8 cellular contexts compared by ENCODE assay signal in the genomic region with DNA sequence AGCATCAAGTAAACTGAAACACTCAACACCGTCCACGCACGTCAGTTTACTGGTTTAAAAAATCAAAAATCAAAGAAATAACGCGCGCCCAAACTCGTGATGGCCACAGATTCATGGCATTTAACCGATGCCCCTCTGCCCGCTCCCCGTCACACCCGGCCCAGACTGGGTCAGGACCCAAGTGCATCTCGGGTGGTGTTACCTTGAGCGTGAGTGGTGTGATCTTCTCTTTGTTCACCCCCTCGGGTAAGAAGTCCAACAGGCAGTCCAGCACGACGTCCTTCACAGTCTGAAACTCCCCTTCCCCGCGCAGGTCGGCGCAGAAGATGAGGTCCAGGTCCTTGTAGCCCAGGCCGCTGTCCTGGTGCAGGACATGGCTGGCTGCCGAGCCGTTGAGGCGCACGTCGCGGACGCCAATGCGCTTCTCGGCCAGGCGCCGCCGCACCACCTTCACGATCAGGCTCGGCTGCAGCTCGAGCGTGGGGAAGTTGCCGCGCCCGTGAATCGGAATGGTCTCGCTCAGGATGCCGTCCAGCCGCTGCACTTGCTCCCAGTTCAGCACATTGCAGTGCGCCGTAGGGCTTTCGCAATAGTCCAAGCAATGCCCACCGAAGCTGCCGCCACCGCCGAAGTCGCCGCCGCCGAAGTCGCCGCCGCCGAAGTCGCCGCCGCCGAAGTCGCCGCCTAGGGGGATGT. TPM values are rescaled to one million over a fixed set of nuclear protein-coding genes. Genes with fewer than 3 reads are reported as not detected.
DNase-seq lines count a peak whose midpoint lies in the region; ATAC-seq lines count a peak whose summit lies in the region.

No MANE protein-coding gene starts in this region.

- no peaks in the 10 kb centered on the region for H3K36me3 ChIP-seq in HUES64 (ENCODE audit: insufficient read depth, low read length)

- 18% methylated on average over 65 of the region's 65 CpGs for WGBS in HUES64

- in situ Hi-C loops in Caki2 (cut with HindIII; ENCODE audit: low pct_unique_long_range_greater_than_20kb, low sequenced_read_pairs), result no loop called here

- POLR2A ChIA-PET in activated CD4-positive, alpha-beta T cell treated with anti-CD3 and anti-CD28 coated beads, Interleukin-2, amount 10 ng/mL, durations not matched to agents 7 days and 5 days (lab: Charles Lee), result no interaction called here

- no peaks in the 10 kb centered on the region for H3K9me3 Mint-ChIP-seq in activated CD4-positive, alpha-beta T cell treated with anti-CD3 and anti-CD28 coated beads, Interleukin-2, amount 10 ng/mL, durations not matched to agents 7 days and 5 days
- H3K9me3 Mint-ChIP-seq in stimulated activated naive B cell treated with anti-CD40 and anti-IgM and Interleukin-4, amounts not matched to agents 10 μg/mL and 1 μg/mL and 100 μg/mL, for 72 hours, result no peaks in the 10 kb centered on the region

- H3K9me3 ChIP-seq in HUES64 (ENCODE audit: insufficient read depth, low read depth, low read length), result no peaks in the 10 kb centered on the region

- peaks cover 8% of the 10 kb centered on the region; the same call in 1 of the 2 replicates for H3K4me1 ChIP-seq in HUES64 (ENCODE audit: insufficient read depth, low read length)

- peak overlapping the region; percentile 63; the same call in 1 of the 2 replicates for H3K9ac ChIP-seq in HUES64 (ENCODE audit: low read depth, low read length)

- peak overlapping the region; percentile 89 for H3K4me3 Mint-ChIP-seq in activated CD4-positive, alpha-beta T cell treated with anti-CD3 and anti-CD28 coated beads, Interleukin-2, amount 10 ng/mL, durations not matched to agents 7 days and 5 days
- peak overlapping the region; percentile 96 to 97 for H3K4me3 Mint-ChIP-seq in stimulated activated naive B cell treated with anti-CD40 and anti-IgM and Interleukin-4, amounts not matched to agents 10 μg/mL and 1 μg/mL and 100 μg/mL, for 72 hours

- peaks cover 25% of the 10 kb centered on the region for H3K4me1 Mint-ChIP-seq in activated CD4-positive, alpha-beta T cell treated with anti-CD3 and anti-CD28 coated beads, Interleukin-2, amount 10 ng/mL, durations not matched to agents 7 days and 5 days
- peaks cover 23 to 52% of the 10 kb centered on the region in 2 donors for H3K4me1 Mint-ChIP-seq in stimulated activated naive B cell treated with anti-CD40 and anti-IgM and Interleukin-4, amounts not matched to agents 10 μg/mL and 1 μg/mL and 100 μg/mL, for 72 hours

- peak overlapping the region; percentile 91 for H3K4me3 ChIP-seq in HUES64 (ENCODE audit: low read length)

- H3K27me3 ChIP-seq in HUES64 (ENCODE audit: insufficient read depth, low read length), result peaks cover 44% of the 10 kb centered on the region

- CTCF ChIA-PET in activated CD4-positive, alpha-beta T cell treated with anti-CD3 and anti-CD28 coated beads, Interleukin-2, amount 10 ng/mL, durations not matched to agents 7 days and 5 days (lab: Charles Lee), result no interaction called here

- no peak overlapping the region for H3K27ac ChIP-seq in HUES64 (ENCODE audit: low read depth, low read length)

- H3K36me3 Mint-ChIP-seq in activated CD4-positive, alpha-beta T cell treated with anti-CD3 and anti-CD28 coated beads, Interleukin-2, amount 10 ng/mL, durations not matched to agents 7 days and 5 days (ENCODE audit: low read depth), result peaks cover 11% of the 10 kb centered on the region
- peaks cover 1 to 15% of the 10 kb centered on the region in 2 donors for H3K36me3 Mint-ChIP-seq in stimulated activated naive B cell treated with anti-CD40 and anti-IgM and Interleukin-4, amounts not matched to agents 10 μg/mL and 1 μg/mL and 100 μg/mL, for 72 hours

- peak; percentile 10 to 11 for ATAC-seq in stimulated activated naive B cell treated with anti-CD40 and anti-IgM and Interleukin-4, amounts not matched to agents 10 μg/mL and 1 μg/mL and 100 μg/mL, for 72 hours (replicated peaks)

- peak; percentile 39 for DNase-seq in Caki2 (ENCODE audit: low read depth)
- DNase-seq in activated CD4-positive, alpha-beta T cell treated with anti-CD3 and anti-CD28 coated beads, Interleukin-2, amount 10 ng/mL, durations not matched to agents 7 days and 5 days, result peak; percentile 22
- peak; percentile 2 for DNase-seq in effector CD4-positive, alpha-beta T cell
- DNase-seq in lung microvascular endothelial cell (ENCODE audit: low read depth in 2 of 2), result peak; percentile 50 to 57
- DNase-seq in stimulated activated naive B cell treated with anti-CD40 and anti-IgM and Interleukin-4, amounts not matched to agents 10 μg/mL and 1 μg/mL and 100 μg/mL, for 72 hours, result peak; percentile 27
- no peak for DNase-seq in NCI-H524 treated with DMSO at 0.1 percent for 48 hours (lab: John Stamatoyannopoulos, UW)
- DNase-seq in inferior parietal cortex (ENCODE audit: extremely low spot score), result no peak

- peaks cover 23% of the 10 kb centered on the region for H3K27me3 Mint-ChIP-seq in activated CD4-positive, alpha-beta T cell treated with anti-CD3 and anti-CD28 coated beads, Interleukin-2, amount 10 ng/mL, durations not matched to agents 7 days and 5 days
- peaks cover 0 to 3% of the 10 kb centered on the region in 2 donors for H3K27me3 Mint-ChIP-seq in stimulated activated naive B cell treated with anti-CD40 and anti-IgM and Interleukin-4, amounts not matched to agents 10 μg/mL and 1 μg/mL and 100 μg/mL, for 72 hours

- H3K27ac Mint-ChIP-seq in activated CD4-positive, alpha-beta T cell treated with anti-CD3 and anti-CD28 coated beads, Interleukin-2, amount 10 ng/mL, durations not matched to agents 7 days and 5 days, result peak overlapping the region; percentile 92
- peak overlapping the region; percentile 97 for H3K27ac Mint-ChIP-seq in stimulated activated naive B cell treated with anti-CD40 and anti-IgM and Interleukin-4, amounts not matched to agents 10 μg/mL and 1 μg/mL and 100 μg/mL, for 72 hours

RNA-seq across cellular contexts. Expression of a gene that starts 0.9 kb away (rescaled TPM):
- total RNA-seq in Caki2 (2014; rRNA removed; shearing (Covaris generic); ENCODE audit: low replicate concordance), result 3.4 and 4.0 TPM in 2 replicates
- 1.3 TPM for polyA plus RNA-seq in HUES64 (2013, experiment 1 of 2)
- 1.1 TPM for polyA plus RNA-seq in HUES64 (2013, experiment 2 of 2)
- 1 to 10 TPM; 1.9 to 2.0 TPM for total RNA-seq in activated CD4-positive, alpha-beta T cell treated with anti-CD3 and anti-CD28 coated beads, Interleukin-2, amount 10 ng/mL, durations not matched to agents 7 days and 5 days
- 0.60 and 2.6 TPM in 2 replicates for total RNA-seq in lung microvascular endothelial cell

Comparison
In these comparisons a context has a peak if more than half of its experiments do, and no peak if none do; other contexts are left out.
1. DNase-seq: peak in Caki2 (single experiment), activated CD4-positive, alpha-beta T cell treated with anti-CD3 and anti-CD28 coated beads, Interleukin-2, amount 10 ng/mL, durations not matched to agents 7 days and 5 days (single experiment), effector CD4-positive, alpha-beta T cell (single experiment), lung microvascular endothelial cell (2 of 2) and stimulated activated naive B cell treated with anti-CD40 and anti-IgM and Interleukin-4, amounts not matched to agents 10 μg/mL and 1 μg/mL and 100 μg/mL, for 72 hours (single experiment); none in NCI-H524 treated with DMSO at 0.1 percent for 48 hours (single experiment) and inferior parietal cortex (single experiment).